ENCODE assay signal across 14 cellular contexts in genomic region chr22:29003975-29004646, GRCh38. TPM values are rescaled to one million over a fixed set of nuclear protein-coding genes. Genes with fewer than 3 reads are reported as not detected.
DNase-seq lines count a peak whose midpoint lies in the region; ATAC-seq and TF ChIP-seq lines count a peak whose summit lies in the region.
"Had no signal": no experiment of that assay in that cellular context is flagged by ENCODE, and none has a peak within 500 bp of the region (broad histone marks: within the 10 kb centered on the region; RNA-seq: fewer than 3 reads in every experiment).

No MANE protein-coding gene starts in this region.

- H3K27me3 ChIP-seq in mammary epithelial cell (ENCODE audit: insufficient read depth, low read length) = no peaks in the 10 kb centered on the region

- H3K27me3 Mint-ChIP-seq in Calu3 (ENCODE audit: unreplicated experiment) (no peaks in the 10 kb centered on the region), nephron progenitor cell (ENCODE audit: low read depth, poor library complexity) (peaks cover 2% of the 10 kb centered on the region)

- H3K4me3 Mint-ChIP-seq in Calu3 (ENCODE audit: low read depth, unreplicated experiment) (no peak overlapping the region), nephron progenitor cell (peak overlapping the region; percentile 45)

- H3K36me3 Mint-ChIP-seq in Calu3 (ENCODE audit: insufficient read depth, unreplicated experiment) (peaks cover 16% of the 10 kb centered on the region), nephron progenitor cell (ENCODE audit: low read depth) (peaks cover 7% of the 10 kb centered on the region)

- ATAC-seq in GM19455 (IDR thresholded peaks at IDR 0.05; ENCODE audit: unreplicated experiment) (no peak), HG03159 (IDR thresholded peaks at IDR 0.05; ENCODE audit: unreplicated experiment) (no peak)

- dilution Hi-C loops in mammary epithelial cell (cut with HindIII; ENCODE audit: low sequenced_read_pairs) = no loop called here

- H3K4me2 ChIP-seq in mammary epithelial cell (ENCODE audit: insufficient read depth, low read depth, low read length) = no peak overlapping the region

- CTCF ChIA-PET in Calu3 (lab: Charles Lee) (interaction anchor here (0.6 to 2.2 kb wide), 3 partner anchors 14 to 950 kb away, joined by 3 to 7 read pairs (median 5); no protein-coding TSS in a partner anchor), mammary epithelial cell (lab: Charles Lee; ENCODE audit: low non-redundant PET) (interaction anchor here (0.5 kb wide), 1 partner anchor 149 kb away, joined by 3 read pairs; no protein-coding TSS in a partner anchor)

- no peak overlapping the region for H3K9ac ChIP-seq in mammary epithelial cell (ENCODE audit: insufficient read depth, low read length)

- in situ Hi-C loops in mammary epithelial cell (cut with MboI; ENCODE audit: low sequenced_read_pairs in 2 of 2) = no loop called here

- peak; percentile 50 for DNase-seq in Calu3
- DNase-seq in NCI-H1105 treated with DMSO at 0.1 percent for 48 hours (lab: John Stamatoyannopoulos, UW) = peak; percentile 80
- DNase-seq in mammary epithelial cell = peak; percentile 26
- peak; percentile 27 for DNase-seq in nephron progenitor cell
- DNase-seq in UCSD-AML1 (lab: John Stamatoyannopoulos, UW; ENCODE audit: unreplicated experiment) = no peak
- DNase-seq in H4 (ENCODE audit: low spot score) = no peak
- DNase-seq: activated T-cell treated with anti-CD3 and anti-CD28 coated beads, Interleukin-2, amount 50 U/mL, for 1 hour; HCEC 1CT; NK-92 treated with Interleukin-12 subunit alpha and Interleukin-12 subunit beta, amount 100 ng/mL, for 24 hours; T1000 had no signal

- intact Hi-C loops in Calu3 (cut with micrococcal nuclease; ENCODE audit: unreplicated experiment) (no loop called here), mammary epithelial cell (cut with micrococcal nuclease) (no loop called here)

- no peaks in the 10 kb centered on the region for H4K20me1 ChIP-seq in mammary epithelial cell (ENCODE audit: insufficient read depth, low read length)

- H3K9me3 ChIP-seq in mammary epithelial cell (replicated peaks; ENCODE audit: insufficient read depth, low read length) = no peaks in the 10 kb centered on the region

- H3K4me1 ChIP-seq in mammary epithelial cell (ENCODE audit: insufficient read depth, low read length) = peaks cover 12% of the 10 kb centered on the region

- H3K27ac Mint-ChIP-seq in Calu3 (ENCODE audit: unreplicated experiment) (no peak overlapping the region), nephron progenitor cell (peak overlapping the region; percentile 84)

- no peaks in the 10 kb centered on the region for H3K36me3 ChIP-seq in mammary epithelial cell (ENCODE audit: insufficient read depth, low read length)

- H3K9me3 Mint-ChIP-seq in Calu3 (ENCODE audit: low read depth, unreplicated experiment) (no peaks in the 10 kb centered on the region), nephron progenitor cell (no peaks in the 10 kb centered on the region)

- H3K4me1 Mint-ChIP-seq in Calu3 (ENCODE audit: low read depth, unreplicated experiment) (peaks cover 28% of the 10 kb centered on the region), nephron progenitor cell (peaks cover 86% of the 10 kb centered on the region)

- no peak overlapping the region for H3K4me3 ChIP-seq in mammary epithelial cell (replicated peaks in 1 of 3; ENCODE audit: insufficient read depth in 1 of 3, low read depth in 2 of 3, low read length in 3 of 3)

- BruUV-seq in Calu3 (replicated peaks; lab: Mats Ljungman, UMichigan) = no TSS peak
- BruUV-seq in mammary epithelial cell (replicated peaks; lab: Mats Ljungman, UMichigan) = no TSS peak

- WGBS in mammary epithelial cell (ENCODE audit: low coverage, missing lambda C conversion rate) = 35% methylated on average over 9 of the region's 9 CpGs

- peaks cover 9% of the 10 kb centered on the region for H3K79me2 ChIP-seq in mammary epithelial cell (ENCODE audit: insufficient read depth, low read length)

- no peak overlapping the region for H3K27ac ChIP-seq in mammary epithelial cell (ENCODE audit: insufficient read depth, low read depth, low read length)
- H3K27ac ChIP-seq: HL-60 had no signal

- H2AFZ ChIP-seq in mammary epithelial cell (ENCODE audit: low read depth, low read length) = no peak overlapping the region

- TF ChIP-seq CTCF in Calu3 (IDR thresholded peaks at IDR 0.05; ENCODE audit: unreplicated experiment) = no peak
- no peak for TF ChIP-seq CTCF in mammary epithelial cell (conservative IDR thresholded peaks at IDR 0.05 in 1 of 2, IDR thresholded peaks at IDR 0.05 in 1 of 2; ENCODE audit: extremely low read depth in 1 of 2, insufficient read depth in 1 of 2, low read depth in 1 of 2, low read length in 2 of 2)
- TF ChIP-seq CTCF in nephron progenitor cell (IDR thresholded peaks at IDR 0.05) = no peak

RNA-seq across cellular contexts. Expression of gene C22orf31, which starts 57.5 kb away (rescaled TPM):
- not detected in 2 replicates for total RNA-seq in Calu3 (2022)
- total RNA-seq in mammary epithelial cell = not detected
- polyA plus RNA-seq in mammary epithelial cell = not detected
- polyA minus RNA-seq in mammary epithelial cell = not detected
- total RNA-seq in H4 (2014; rRNA removed; shearing (Covaris generic)) = not detected in 2 replicates
- total RNA-seq: posterior vena cava had no signal

Comparison
In these comparisons a context has a peak if more than half of its experiments do, and no peak if none do; other contexts are left out.
1. DNase-seq: peak in Calu3 (single experiment), NCI-H1105 treated with DMSO at 0.1 percent for 48 hours (single experiment), mammary epithelial cell (single experiment) and nephron progenitor cell (single experiment); none in UCSD-AML1 (single experiment) and H4 (single experiment).